ENCODE assay signal across 1 cellular context in genomic region chr12:53379389-53380103, GRCh38.
TF ChIP-seq lines count a peak whose summit lies in the region.

No MANE protein-coding gene starts in this region.

TF ChIP-seq in HepG2, 621 proteins besides CTCF, POLR2A, EP300 and RAD21 (continued from another document and continues in another):
- TF ChIP-seq HDAC1 (CRISPR knock-in tag; IDR thresholded peaks at IDR 0.05) (no peak), KLF16 (CRISPR knock-in tag; IDR thresholded peaks at IDR 0.05) (0 out of 4 replicates have a peak, but pooled peaks of 1 of the 2 experiments have one; percentile 46), ZNF510 (CRISPR knock-in tag; IDR thresholded peaks at IDR 0.05; ENCODE audit: low read depth) (0 out of 2 replicates have a peak, but pooled peaks have one; percentile 15), ZNF589 (CRISPR knock-in tag; conservative IDR thresholded peaks at IDR 0.05) (no peak), ZSCAN20 (CRISPR knock-in tag; IDR thresholded peaks at IDR 0.05; ENCODE audit: borderline replicate concordance) (no peak), SP4 (CRISPR knock-in tag; IDR thresholded peaks at IDR 0.05) (peak; percentile 99), DDIT3 (CRISPR knock-in tag; IDR thresholded peaks at IDR 0.05) (no peak), SMYD3 (CRISPR knock-in tag; IDR thresholded peaks at IDR 0.05) (no peak), ATM (IDR thresholded peaks at IDR 0.05; ENCODE audit: borderline replicate concordance) (no peak), ZNF574 (CRISPR knock-in tag; IDR thresholded peaks at IDR 0.05) (no peak), GLMP (CRISPR knock-in tag; IDR thresholded peaks at IDR 0.05; ENCODE audit: borderline replicate concordance) (no peak), ZNF121 (CRISPR knock-in tag; IDR thresholded peaks at IDR 0.05) (no peak), ZBTB8A (CRISPR knock-in tag; IDR thresholded peaks at IDR 0.05; ENCODE audit: borderline replicate concordance, low read depth) (no peak), GPN1 (CRISPR knock-in tag; IDR thresholded peaks at IDR 0.05; ENCODE audit: borderline replicate concordance) (no peak), NFAT5 (CRISPR knock-in tag; IDR thresholded peaks at IDR 0.05) (no peak), FLYWCH1 (CRISPR knock-in tag; IDR thresholded peaks at IDR 0.05) (no peak), ZNF44 (CRISPR knock-in tag; IDR thresholded peaks at IDR 0.05) (no peak), AGO1 (IDR thresholded peaks at IDR 0.05; ENCODE audit: low read depth, low read length, poor library complexity, severe bottlenecking) (no peak), KAT8 (CRISPR knock-in tag; IDR thresholded peaks at IDR 0.05) (peak; percentile 66; the same call in 1 of the 2 replicates), ZFP82 (CRISPR knock-in tag; IDR thresholded peaks at IDR 0.05; ENCODE audit: borderline replicate concordance) (no peak), ZNF549 (CRISPR knock-in tag; IDR thresholded peaks at IDR 0.05) (no peak), KMT2B (CRISPR knock-in tag; IDR thresholded peaks at IDR 0.05) (peak; percentile 73; the same call in 1 of the 2 replicates), ZBTB4 (CRISPR knock-in tag; IDR thresholded peaks at IDR 0.05; ENCODE audit: borderline replicate concordance) (peak; percentile 99), YEATS4 (CRISPR knock-in tag; IDR thresholded peaks at IDR 0.05; ENCODE audit: borderline replicate concordance) (no peak), SATB2 (CRISPR knock-in tag; IDR thresholded peaks at IDR 0.05) (no peak), ZNF350 (CRISPR knock-in tag; IDR thresholded peaks at IDR 0.05; ENCODE audit: borderline replicate concordance, low read depth) (no peak), PCBP2 (optimal IDR thresholded peaks at IDR 0.05; ENCODE audit: low read depth, low read length, poor library complexity, severe bottlenecking) (no peak), NONO (IDR thresholded peaks at IDR 0.05) (no peak), NONO (CRISPR knock-in tag; conservative IDR thresholded peaks at IDR 0.05) (peak; percentile 6; the same call in 1 of the 2 replicates), ZNF607 (CRISPR knock-in tag; IDR thresholded peaks at IDR 0.05; ENCODE audit: borderline replicate concordance) (no peak), ZNF740 (CRISPR knock-in tag; IDR thresholded peaks at IDR 0.05) (no peak), PITX1 (CRISPR knock-in tag; IDR thresholded peaks at IDR 0.05) (no peak), FUBP1 (CRISPR knock-in tag; IDR thresholded peaks at IDR 0.05; ENCODE audit: borderline replicate concordance) (no peak), TRIM22 (IDR thresholded peaks at IDR 0.05) (no peak), MTF1 (CRISPR knock-in tag; IDR thresholded peaks at IDR 0.05) (no peak), MAZ (IDR thresholded peaks at IDR 0.05; ENCODE audit: borderline replicate concordance, low read depth, low read length) (no peak), MAZ (CRISPR knock-in tag; IDR thresholded peaks at IDR 0.05; ENCODE audit: low read depth) (no peak), THYN1 (CRISPR knock-in tag; IDR thresholded peaks at IDR 0.05; ENCODE audit: borderline replicate concordance, low read depth) (no peak), ZNF207 (IDR thresholded peaks at IDR 0.05; ENCODE audit: borderline replicate concordance) (no peak), ARNT (IDR thresholded peaks at IDR 0.05) (no peak), ZNF484 (CRISPR knock-in tag; IDR thresholded peaks at IDR 0.05; ENCODE audit: borderline replicate concordance, low read depth) (no peak), RFX1 (IDR thresholded peaks at IDR 0.05) (no peak), MIXL1 (CRISPR knock-in tag; IDR thresholded peaks at IDR 0.05) (peak; percentile 11; the same call in 1 of the 2 replicates), ADNP (CRISPR knock-in tag; IDR thresholded peaks at IDR 0.05) (no peak), HMGXB4 (CRISPR knock-in tag; IDR thresholded peaks at IDR 0.05; ENCODE audit: borderline replicate concordance in 1 of 2, low read depth in 1 of 2) (no peak; a peak in 1 of 4 replicates)
